Comparison of ENCODE assay signal across 11 cellular contexts in genomic region chr12:89347325-89347829, GRCh38. TPM values are rescaled to one million over a fixed set of nuclear protein-coding genes. Genes with fewer than 3 reads are reported as not detected.
DNase-seq lines count a peak whose midpoint lies in the region; ATAC-seq, FAIRE-seq and TF ChIP-seq lines count a peak whose summit lies in the region.
"Had no signal": no experiment of that assay in that cellular context is flagged by ENCODE, and none has a peak within 500 bp of the region (broad histone marks: within the 10 kb centered on the region; RNA-seq: fewer than 3 reads in every experiment).

No MANE protein-coding gene starts in this region.

- intact Hi-C loops in activated B cell treated with CpG ODN at 0.5 μM for 24 hours (cut with micrococcal nuclease) = loop anchor here (10.0 kb wide), 1 partner anchor 317 kb away; no protein-coding TSS in a partner anchor
- intact Hi-C loops in kidney (cut with DNase I) = loop anchor here (10.0 kb wide), 1 partner anchor 303 kb away; no protein-coding TSS in a partner anchor
- intact Hi-C loops in Caco-2 (cut with micrococcal nuclease; ENCODE audit: unreplicated experiment) = no loop called here

- H3K4me1 ChIP-seq in kidney (ENCODE audit: control insufficient read depth in 1 of 2, insufficient read depth in 1 of 2, low read depth in 1 of 2, low read length in 2 of 2) (peaks cover 21 to 23% of the 10 kb centered on the region in 2 donors), tibial nerve (peaks cover 0 to 65% (median 37%) of the 10 kb centered on the region in 4 donors), Caco-2 (no peaks in the 10 kb centered on the region)

- H3K27ac ChIP-seq in kidney (ENCODE audit: low read depth in 2 of 2, low read length in 2 of 2) (peak overlapping the region in 1 of 2 donors; percentile 22), tibial nerve (peak overlapping the region in 3 of 4 donors; percentile 55 to 98 (median 97))
- H3K27ac ChIP-seq: C4-2B had no signal

- no peak for TF ChIP-seq EP300 in tibial nerve (IDR thresholded peaks at IDR 0.05)

- H3K9me3 ChIP-seq in kidney (ENCODE audit: control insufficient read depth in 1 of 2, low read length in 2 of 2) (no peaks in the 10 kb centered on the region), tibial nerve (no peaks in the 10 kb centered on the region), Caco-2 (no peaks in the 10 kb centered on the region)

- H3K4me3 ChIP-seq in kidney (ENCODE audit: low read length in 2 of 2) (peak overlapping the region; percentile 3 to 30), tibial nerve (peak overlapping the region in 1 of 4 donors; percentile 85), Caco-2 (ENCODE audit: low read depth, low read length) (no peak overlapping the region)

- H3K36me3 ChIP-seq in kidney (ENCODE audit: control insufficient read depth in 1 of 2, insufficient read depth in 2 of 2, low read length in 2 of 2) (peaks cover 18 to 26% of the 10 kb centered on the region in 2 donors), tibial nerve (peaks cover 0 to 18% (median 0%) of the 10 kb centered on the region in 3 donors), Caco-2 (ENCODE audit: control insufficient read depth, insufficient read depth, low read length) (no peaks in the 10 kb centered on the region)

- H3K36me3 Mint-ChIP-seq in activated naive CD4-positive, alpha-beta T cell treated with anti-CD3 and anti-CD28 coated beads, Interleukin-2, amount 50 U/mL, for 24 hours = peaks cover 2% of the 10 kb centered on the region
- H3K36me3 Mint-ChIP-seq in activated naive CD4-positive, alpha-beta T cell treated with anti-CD3 and anti-CD28 coated beads, Interleukin-2, amount 50 U/mL, for 72 hours = peaks cover 42 to 44% of the 10 kb centered on the region in 2 donors
- H3K36me3 Mint-ChIP-seq in activated B cell treated with CpG ODN at 0.5 μM for 24 hours (ENCODE audit: low read depth) = peaks cover 8% of the 10 kb centered on the region
- H3K36me3 Mint-ChIP-seq in Caco-2 (ENCODE audit: insufficient read depth, unreplicated experiment) = peaks cover 52% of the 10 kb centered on the region

- ATAC-seq in activated naive CD4-positive, alpha-beta T cell treated with anti-CD3 and anti-CD28 coated beads, Interleukin-2, amount 50 U/mL, for 72 hours = no peak
- ATAC-seq in activated B cell treated with CpG ODN at 0.5 μM for 24 hours (ENCODE audit: low read depth) = no peak

- TF ChIP-seq CTCF in activated B cell treated with CpG ODN at 0.5 μM for 24 hours (IDR thresholded peaks at IDR 0.05) (no peak), kidney (IDR thresholded peaks at IDR 0.05; ENCODE audit: borderline replicate concordance, extremely low read depth, insufficient read depth) (no peak), tibial nerve (IDR thresholded peaks at IDR 0.05) (no peak), Caco-2 (IDR thresholded peaks at IDR 0.05; ENCODE audit: insufficient read depth in 1 of 2, low read depth in 1 of 2, low read length in 1 of 2, severe bottlenecking in 1 of 2, unreplicated experiment in 1 of 2) (no peak)

- H3K27ac Mint-ChIP-seq in activated naive CD4-positive, alpha-beta T cell treated with anti-CD3 and anti-CD28 coated beads, Interleukin-2, amount 50 U/mL, for 24 hours = peak overlapping the region; percentile 18
- no peak overlapping the region for H3K27ac Mint-ChIP-seq in activated naive CD4-positive, alpha-beta T cell treated with anti-CD3 and anti-CD28 coated beads, Interleukin-2, amount 50 U/mL, for 72 hours
- H3K27ac Mint-ChIP-seq in activated B cell treated with CpG ODN at 0.5 μM for 24 hours (peak overlapping the region; percentile 37), Caco-2 (ENCODE audit: unreplicated experiment) (no peak overlapping the region)

- BruUV-seq in Caco-2 (replicated peaks; lab: Mats Ljungman, UMichigan) = no TSS peak

- H3K9me3 Mint-ChIP-seq in activated naive CD4-positive, alpha-beta T cell treated with anti-CD3 and anti-CD28 coated beads, Interleukin-2, amount 50 U/mL, for 24 hours = no peaks in the 10 kb centered on the region
- H3K9me3 Mint-ChIP-seq in activated naive CD4-positive, alpha-beta T cell treated with anti-CD3 and anti-CD28 coated beads, Interleukin-2, amount 50 U/mL, for 72 hours = no peaks in the 10 kb centered on the region
- no peaks in the 10 kb centered on the region for H3K9me3 Mint-ChIP-seq in activated B cell treated with CpG ODN at 0.5 μM for 24 hours
- H3K9me3 Mint-ChIP-seq in Caco-2 (ENCODE audit: unreplicated experiment) = no peaks in the 10 kb centered on the region

- H3K27me3 Mint-ChIP-seq in activated naive CD4-positive, alpha-beta T cell treated with anti-CD3 and anti-CD28 coated beads, Interleukin-2, amount 50 U/mL, for 24 hours = no peaks in the 10 kb centered on the region
- H3K27me3 Mint-ChIP-seq in activated B cell treated with CpG ODN at 0.5 μM for 24 hours (no peaks in the 10 kb centered on the region), Caco-2 (ENCODE audit: insufficient read depth, unreplicated experiment) (no peaks in the 10 kb centered on the region)

- WGBS in tibial nerve, 2 donors = 63 to 65% methylated on average over 3 of the region's 3 CpGs

- no peak for TF ChIP-seq POLR2A in tibial nerve (IDR thresholded peaks at IDR 0.05)

- CTCF ChIA-PET in activated B cell treated with CpG ODN at 0.5 μM for 24 hours (lab: Charles Lee) = no interaction called here
- CTCF ChIA-PET in Caco-2 (lab: Charles Lee) = no interaction called here

- DNase-seq in activated naive CD4-positive, alpha-beta T cell treated with anti-CD3 and anti-CD28 coated beads, Interleukin-2, amount 50 U/mL, for 72 hours (ENCODE audit: low spot score in 2 of 2) = no peak
- DNase-seq in activated B cell treated with CpG ODN at 0.5 μM for 24 hours = no peak
- no peak for DNase-seq in kidney
- no peak for DNase-seq in tibial nerve (ENCODE audit: low spot score in 2 of 2)
- DNase-seq in ecto neural progenitor cell (ENCODE audit: low spot score) = no peak
- DNase-seq in Caco-2 = no peak
- no peak for DNase-seq in NCI-H1436 treated with DMSO at 0.1 percent for 48 hours (lab: John Stamatoyannopoulos, UW)
- DNase-seq: activated CD8-positive, alpha-beta memory T cell treated with anti-CD3 and anti-CD28 coated beads for 24 hours; NCI-H2171 had no signal

- H3K9ac ChIP-seq in kidney (ENCODE audit: low read length in 2 of 2) = no peak overlapping the region

- H3K27me3 ChIP-seq in tibial nerve (no peaks in the 10 kb centered on the region), Caco-2 (replicated peaks; ENCODE audit: control insufficient read depth, insufficient read depth, low read length) (no peaks in the 10 kb centered on the region)

- peaks cover 56% of the 10 kb centered on the region for H3K4me1 Mint-ChIP-seq in activated naive CD4-positive, alpha-beta T cell treated with anti-CD3 and anti-CD28 coated beads, Interleukin-2, amount 50 U/mL, for 24 hours
- H3K4me1 Mint-ChIP-seq in activated B cell treated with CpG ODN at 0.5 μM for 24 hours = peaks cover 70% of the 10 kb centered on the region
- peaks cover 30% of the 10 kb centered on the region for H3K4me1 Mint-ChIP-seq in Caco-2 (ENCODE audit: low read depth, unreplicated experiment)

- FAIRE-seq in kidney (lab: Jason Lieb, UNC) = no peak

- no peak overlapping the region for H3K4me3 Mint-ChIP-seq in activated naive CD4-positive, alpha-beta T cell treated with anti-CD3 and anti-CD28 coated beads, Interleukin-2, amount 50 U/mL, for 24 hours
- H3K4me3 Mint-ChIP-seq in activated B cell treated with CpG ODN at 0.5 μM for 24 hours (no peak overlapping the region), Caco-2 (ENCODE audit: unreplicated experiment) (no peak overlapping the region)

- POLR2A ChIA-PET in activated B cell treated with CpG ODN at 0.5 μM for 24 hours (lab: Charles Lee) (interaction anchor here (1.2 kb wide), 1 partner anchor 178 kb away, joined by 3 read pairs; the partner anchor contains the start of gene GALNT4), Caco-2 (lab: Charles Lee) (no interaction called here)

RNA-seq across cellular contexts. Expression of gene DUSP6, which starts 4.9 kb away (rescaled TPM):
- 10 to 100 TPM; 25.3 to 39.1 TPM for total RNA-seq in activated naive CD4-positive, alpha-beta T cell treated with anti-CD3 and anti-CD28 coated beads, Interleukin-2, amount 50 U/mL, for 72 hours
- total RNA-seq in activated B cell treated with CpG ODN at 0.5 μM for 24 hours (1.6 and 1.8 TPM in 2 replicates), kidney (91.8 TPM), tibial nerve (10 to 100 TPM; 66.5 to 85.2 (median 72.8) TPM), Caco-2 (2022) (22.4 and 30.8 TPM in 2 replicates)
- polyA plus RNA-seq in kidney (ENCODE audit: insufficient read depth, low read depth, low replicate concordance) = 35.3 TPM

Comparison
In these comparisons a context has a peak if more than half of its experiments do, and no peak if none do; other contexts are left out.
1. H3K27ac Mint-ChIP-seq: peak in activated naive CD4-positive, alpha-beta T cell treated with anti-CD3 and anti-CD28 coated beads, Interleukin-2, amount 50 U/mL, for 24 hours (single experiment) and activated B cell treated with CpG ODN at 0.5 μM for 24 hours (single experiment); none in activated naive CD4-positive, alpha-beta T cell treated with anti-CD3 and anti-CD28 coated beads, Interleukin-2, amount 50 U/mL, for 72 hours (0 of 2) and Caco-2 (single experiment).